ENCODE assay signal across 8 cellular contexts in the genomic region with DNA sequence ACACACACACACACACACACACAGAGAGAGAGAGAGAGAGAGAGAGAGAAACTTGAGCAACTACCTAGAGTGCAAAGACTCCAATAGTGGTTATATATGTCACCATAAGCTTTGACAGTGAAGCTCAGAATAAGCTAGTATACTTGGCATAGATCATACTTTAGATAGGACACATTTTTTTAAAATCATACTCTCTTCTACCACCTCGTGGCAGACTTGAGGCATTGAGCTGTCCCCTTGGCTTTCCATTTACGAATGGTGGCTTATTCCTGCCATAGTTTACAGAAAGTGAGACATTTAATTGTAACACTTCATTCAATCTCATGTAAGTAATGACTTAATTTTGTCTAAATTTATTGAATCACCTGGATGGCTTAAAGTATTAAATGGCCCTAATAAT.
DNase-seq lines count a peak whose midpoint lies in the region; ATAC-seq and TF ChIP-seq lines count a peak whose summit lies in the region.

No MANE protein-coding gene starts in this region.

- peak; percentile 22 for TF ChIP-seq CTCF in CD14-positive monocyte (IDR thresholded peaks at IDR 0.05)

- no peaks in the 10 kb centered on the region for H3K36me3 Mint-ChIP-seq in CD14-positive monocyte

- no peak overlapping the region for H3K4me3 Mint-ChIP-seq in CD14-positive monocyte

- H3K9me3 Mint-ChIP-seq in CD14-positive monocyte, result peaks cover 0 to 4% (median 0%) of the 10 kb centered on the region in 7 donors

- H3K4me1 Mint-ChIP-seq in CD14-positive monocyte, result peaks cover 16% of the 10 kb centered on the region

- no peaks in the 10 kb centered on the region for H3K27me3 Mint-ChIP-seq in CD14-positive monocyte (ENCODE audit: low read depth in 3 of 3)

- ATAC-seq in GM18867 (IDR thresholded peaks at IDR 0.05; ENCODE audit: unreplicated experiment) (peak; percentile 93), HG03159 (IDR thresholded peaks at IDR 0.05; ENCODE audit: unreplicated experiment) (peak; percentile 60), GM18870 (IDR thresholded peaks at IDR 0.05; ENCODE audit: unreplicated experiment) (no peak)

- intact Hi-C loops in CD14-positive monocyte (cut with micrococcal nuclease), result no loop called here

- no peak overlapping the region for H3K27ac Mint-ChIP-seq in CD14-positive monocyte

- no peak for DNase-seq in CD14-positive monocyte (ENCODE audit: low spot score)
- DNase-seq in SK-N-DZ (ENCODE audit: low spot score), result peak; percentile 29
- DNase-seq in left kidney (ENCODE audit: low read depth, low spot score), result peak; percentile 15
- no peak for DNase-seq in AG08395 (ENCODE audit: low spot score)
- DNase-seq in COLO829 (ENCODE audit: low spot score), result no peak

Comparison
In these comparisons a context has a peak if more than half of its experiments do, and no peak if none do; other contexts are left out.
1. DNase-seq: peak in SK-N-DZ (single experiment) and left kidney (single experiment); none in CD14-positive monocyte (single experiment), AG08395 (single experiment) and COLO829 (single experiment).